In genomic region chr22:28832731-28833130, GRCh38 we compare ENCODE assay signal across 34 cellular contexts.
"Had no signal": no experiment of that assay in that cellular context is flagged by ENCODE, and none has a peak within 500 bp of the region (broad histone marks: within the 10 kb centered on the region; RNA-seq: fewer than 3 reads in every experiment).

No MANE protein-coding gene starts in this region.

- H3K27ac ChIP-seq: body of pancreas, cardiac muscle cell, coronary artery, esophagus muscularis mucosa, foreskin keratinocyte, gastrocnemius medialis had no signal

- H3K4me3 Mint-ChIP-seq: activated CD4-positive, alpha-beta memory T cell treated with anti-CD3 and anti-CD28 coated beads for 36 hours; activated CD4-positive, alpha-beta T cell treated with anti-CD3 and anti-CD28 coated beads for 36 hours; activated CD4-positive, alpha-beta T cell treated with anti-CD3 and anti-CD28 coated beads, Interleukin-2, amount 10 ng/mL, durations not matched to agents 24 days and 14 days; activated CD8-positive, alpha-beta memory T cell treated with anti-CD3 and anti-CD28 coated beads, Interleukin-2, amount 10 ng/mL, durations not matched to agents 7 days and 5 days; activated CD8-positive, alpha-beta T cell treated with anti-CD3 and anti-CD28 coated beads, Interleukin-2, amount 10 ng/mL, durations not matched to agents 7 days and 5 days; activated naive CD8-positive, alpha-beta T cell; activated T-cell treated with anti-CD3 and anti-CD28 coated beads, Interleukin-2, amount 50 U/mL, for 24 hours; activated T-helper 17 cell treated with anti-CD3 and anti-CD28 coated beads, Interleukin-2, amount 50 U/mL, for 72 hours; effector memory CD8-positive, alpha-beta T cell; T-cell; T-helper 1 cell treated with Interleukin-12 subunit alpha and Interleukin-12 subunit beta and Interleukin-4 antibody, amounts not matched to agents 30 μg/mL and 1 μg/mL, for 36 hours; T-helper 2 cell treated with Interferon-gamma antibody and Interleukin-4, amounts not matched to agents 5 μg/mL and 100 μg/mL, for 36 hours had no signal

- H3K27ac Mint-ChIP-seq: activated CD4-positive, alpha-beta memory T cell treated with anti-CD3 and anti-CD28 coated beads for 36 hours; activated CD4-positive, alpha-beta T cell treated with anti-CD3 and anti-CD28 coated beads for 36 hours; activated CD8-positive, alpha-beta memory T cell treated with anti-CD3 and anti-CD28 coated beads, Interleukin-2, amount 10 ng/mL, durations not matched to agents 7 days and 5 days; activated CD8-positive, alpha-beta T cell treated with anti-CD3 and anti-CD28 coated beads, Interleukin-2, amount 10 ng/mL, durations not matched to agents 7 days and 5 days; activated naive CD8-positive, alpha-beta T cell; activated T-cell treated with anti-CD3 and anti-CD28 coated beads, Interleukin-2, amount 50 U/mL, for 24 hours; activated T-helper 17 cell treated with anti-CD3 and anti-CD28 coated beads, Interleukin-2, amount 50 U/mL, for 72 hours; T-cell; T-helper 1 cell treated with Interleukin-12 subunit alpha and Interleukin-12 subunit beta and Interleukin-4 antibody, amounts not matched to agents 30 μg/mL and 1 μg/mL, for 36 hours had no signal

- H3K27me3 ChIP-seq: body of pancreas, cardiac muscle cell, esophagus muscularis mucosa, foreskin keratinocyte, gastrocnemius medialis had no signal

- DNase-seq: activated CD4-positive, alpha-beta memory T cell treated with anti-CD3 and anti-CD28 coated beads for 36 hours; activated CD4-positive, alpha-beta T cell treated with anti-CD3 and anti-CD28 coated beads for 36 hours; activated CD4-positive, alpha-beta T cell treated with anti-CD3 and anti-CD28 coated beads, Interleukin-2, amount 10 ng/mL, durations not matched to agents 24 days and 14 days; activated CD4-positive, CD25-positive, alpha-beta regulatory T cell; activated CD4-positive, CD25-positive, alpha-beta regulatory T cell treated with anti-CD3 and anti-CD28 coated beads, Interleukin-2, amount 50 U/mL, for 72 hours; activated CD8-positive, alpha-beta memory T cell treated with anti-CD3 and anti-CD28 coated beads, Interleukin-2, amount 10 ng/mL, durations not matched to agents 7 days and 5 days; activated CD8-positive, alpha-beta memory T cell treated with anti-CD3 and anti-CD28 coated beads, Interleukin-2, amount 50 U/mL, for 4 hours; activated CD8-positive, alpha-beta T cell treated with anti-CD3 and anti-CD28 coated beads, Interleukin-2, amount 10 ng/mL, durations not matched to agents 7 days and 5 days; activated effector memory CD4-positive, alpha-beta T cell treated with Interleukin-2 at 50 U/mL for 16 hours; activated gamma-delta T cell treated with Interleukin-2 at 50 U/mL for 16 hours; activated naive CD4-positive, alpha-beta T cell treated with anti-CD3 and anti-CD28 coated beads, Interleukin-2, amount 50 U/mL, for 16 hours; activated naive CD4-positive, alpha-beta T cell treated with Interleukin-2 at 50 U/mL for 16 hours; activated T-cell treated with anti-CD3 and anti-CD28 coated beads, Interleukin-2, amount 50 U/mL, for 24 hours; amygdala; aorta; body of pancreas; central memory CD4-positive, alpha-beta T cell; dermis blood vessel endothelial cell; effector CD4-positive, alpha-beta T cell; effector memory CD8-positive, alpha-beta T cell; erythroblast; foreskin keratinocyte; gastrocnemius medialis; glutamatergic neuron; SW 1271; T-cell; T1000 had no signal

- H3K9me3 Mint-ChIP-seq: activated CD4-positive, alpha-beta memory T cell treated with anti-CD3 and anti-CD28 coated beads for 36 hours; activated CD4-positive, alpha-beta T cell treated with anti-CD3 and anti-CD28 coated beads, Interleukin-2, amount 10 ng/mL, durations not matched to agents 24 days and 14 days; activated T-cell treated with anti-CD3 and anti-CD28 coated beads, Interleukin-2, amount 50 U/mL, for 24 hours; activated T-helper 17 cell treated with anti-CD3 and anti-CD28 coated beads, Interleukin-2, amount 50 U/mL, for 72 hours; effector memory CD8-positive, alpha-beta T cell; T-cell; T-helper 1 cell treated with Interleukin-12 subunit alpha and Interleukin-12 subunit beta and Interleukin-4 antibody, amounts not matched to agents 30 μg/mL and 1 μg/mL, for 36 hours; T-helper 2 cell treated with Interferon-gamma antibody and Interleukin-4, amounts not matched to agents 5 μg/mL and 100 μg/mL, for 36 hours had no signal

- H3K4me1 ChIP-seq: foreskin keratinocyte, gastrocnemius medialis had no signal

- H3K9me3 ChIP-seq: body of pancreas, esophagus muscularis mucosa, gastrocnemius medialis had no signal

- H3K27me3 Mint-ChIP-seq: activated CD4-positive, alpha-beta memory T cell treated with anti-CD3 and anti-CD28 coated beads for 36 hours; activated CD4-positive, alpha-beta T cell treated with anti-CD3 and anti-CD28 coated beads, Interleukin-2, amount 10 ng/mL, durations not matched to agents 24 days and 14 days; activated naive CD8-positive, alpha-beta T cell; activated T-cell treated with anti-CD3 and anti-CD28 coated beads, Interleukin-2, amount 50 U/mL, for 24 hours; activated T-helper 17 cell treated with anti-CD3 and anti-CD28 coated beads, Interleukin-2, amount 50 U/mL, for 72 hours; effector memory CD8-positive, alpha-beta T cell; T-cell had no signal

- H3K36me3 ChIP-seq: cardiac muscle cell, esophagus muscularis mucosa, gastrocnemius medialis had no signal

- H3K4me3 ChIP-seq: body of pancreas, cardiac muscle cell, coronary artery, esophagus muscularis mucosa, gastrocnemius medialis had no signal

- ATAC-seq: activated CD8-positive, alpha-beta T cell treated with anti-CD3 and anti-CD28 coated beads, Interleukin-2, amount 10 ng/mL, durations not matched to agents 7 days and 5 days; body of pancreas; effector memory CD8-positive, alpha-beta T cell; foreskin keratinocyte; gastrocnemius medialis; T-cell had no signal
